In the genomic region with DNA sequence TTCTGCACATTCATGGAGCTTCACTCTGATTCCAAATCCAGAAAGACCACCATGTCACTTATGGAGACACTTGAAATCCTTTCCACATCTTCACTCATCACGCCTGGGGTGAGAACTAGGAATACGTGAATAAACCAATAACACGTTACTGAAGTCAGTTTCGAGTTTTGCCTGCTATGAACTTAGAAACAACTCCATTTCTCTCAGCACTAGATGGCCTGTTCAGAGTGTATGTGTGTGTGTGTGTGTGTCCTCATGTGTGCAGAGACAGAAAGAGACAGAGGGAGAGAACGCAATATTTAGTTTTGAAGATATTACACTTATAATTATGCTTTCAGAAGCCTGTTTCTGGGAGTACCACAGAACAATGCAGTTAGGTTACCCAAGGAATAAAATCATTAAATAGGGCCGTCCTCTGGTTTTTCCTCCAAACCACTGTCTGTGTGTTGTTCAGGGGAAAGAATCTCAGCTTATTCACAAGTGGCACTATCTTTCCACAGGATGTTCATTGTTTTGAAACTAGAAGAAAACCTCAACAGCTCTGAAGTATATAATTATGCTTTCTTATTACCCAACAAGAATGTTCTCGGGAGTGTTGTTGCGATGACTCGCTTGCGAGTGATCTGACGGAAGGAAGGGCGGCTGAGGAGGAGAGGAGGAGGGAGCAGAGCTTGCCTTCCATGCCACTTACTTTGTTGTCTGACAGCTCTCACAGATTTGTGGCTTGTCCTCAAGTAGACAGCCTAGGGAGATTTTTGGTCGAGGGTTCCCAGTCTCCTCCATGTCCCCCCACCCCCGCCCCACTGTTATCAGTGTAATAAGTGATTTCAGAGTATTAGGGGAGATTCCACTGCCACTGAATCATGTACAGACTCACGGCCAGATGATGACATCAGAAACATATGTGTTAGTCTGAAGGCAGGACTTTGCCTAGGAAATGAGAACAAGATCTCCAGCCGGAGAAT, we compare ENCODE assay signal across 8 cellular contexts.
DNase-seq lines count a peak whose midpoint lies in the region; ATAC-seq lines count a peak whose summit lies in the region.

No MANE protein-coding gene starts in this region.

- H3K4me3 ChIP-seq in muscle layer of duodenum (ENCODE audit: low read depth in 1 of 2, low read length in 2 of 2), result no peak overlapping the region

- peaks cover 0 to 16% of the 10 kb centered on the region in 2 donors for H3K36me3 ChIP-seq in muscle layer of duodenum (ENCODE audit: control insufficient read depth in 1 of 2, insufficient read depth in 2 of 2, low read length in 2 of 2)

- H3K27ac Mint-ChIP-seq in stimulated activated naive CD8-positive, alpha-beta T cell treated with anti-CD3 and anti-CD28 coated beads, Interleukin-15, amount 100 ng/mL, for 72 hours, result peak overlapping the region; percentile 93 to 95

- peaks cover 69% of the 10 kb centered on the region for H3K4me1 Mint-ChIP-seq in stimulated activated naive CD8-positive, alpha-beta T cell treated with anti-CD3 and anti-CD28 coated beads, Interleukin-15, amount 100 ng/mL, for 72 hours

- peaks cover 0 to 3% of the 10 kb centered on the region in 2 donors for H3K9me3 Mint-ChIP-seq in stimulated activated naive CD8-positive, alpha-beta T cell treated with anti-CD3 and anti-CD28 coated beads, Interleukin-15, amount 100 ng/mL, for 72 hours

- H3K27me3 Mint-ChIP-seq in stimulated activated naive CD8-positive, alpha-beta T cell treated with anti-CD3 and anti-CD28 coated beads, Interleukin-15, amount 100 ng/mL, for 72 hours, result no peaks in the 10 kb centered on the region

- peak overlapping the region; percentile 61 to 77 for H3K4me3 Mint-ChIP-seq in stimulated activated naive CD8-positive, alpha-beta T cell treated with anti-CD3 and anti-CD28 coated beads, Interleukin-15, amount 100 ng/mL, for 72 hours

- H3K27ac ChIP-seq in muscle layer of duodenum (ENCODE audit: low read length), result peak overlapping the region; percentile 68

- H3K27me3 ChIP-seq in muscle layer of duodenum (ENCODE audit: low read depth, low read length), result no peaks in the 10 kb centered on the region

- H3K4me1 ChIP-seq in muscle layer of duodenum (ENCODE audit: control insufficient read depth in 1 of 2, insufficient read depth in 2 of 2, low read length in 2 of 2), result no peaks in the 10 kb centered on the region

- no peaks in the 10 kb centered on the region for H3K9me3 ChIP-seq in muscle layer of duodenum (ENCODE audit: control insufficient read depth in 1 of 2, low read length in 2 of 2)

- in situ Hi-C loops in G401 (cut with HindIII; ENCODE audit: low sequenced_read_pairs), result no loop called here

- DNase-seq in HT1080 (ENCODE audit: low read depth), result peak; percentile 86
- peak; percentile 77 for DNase-seq in central memory CD4-positive, alpha-beta T cell
- DNase-seq in stimulated activated naive CD8-positive, alpha-beta T cell treated with anti-CD3 and anti-CD28 coated beads, Interleukin-15, amount 100 ng/mL, for 72 hours, result peak; percentile 59 to 80
- DNase-seq in G401 (ENCODE audit: low spot score), result no peak
- no peak for DNase-seq in GM19238 (ENCODE audit: insufficient read length, low spot score)

- ATAC-seq in activated CD4-positive, CD25-positive, alpha-beta regulatory T cell treated with anti-CD3 and anti-CD28 coated beads, Interleukin-2, amount 50 U/mL, for 24 hours, result peak; percentile 89 to 91
- ATAC-seq in stimulated activated naive CD8-positive, alpha-beta T cell treated with anti-CD3 and anti-CD28 coated beads, Interleukin-15, amount 100 ng/mL, for 72 hours, result peak; percentile 89
- no peak for ATAC-seq in GM21381 (IDR thresholded peaks at IDR 0.05; ENCODE audit: unreplicated experiment)

Comparison
In these comparisons a context has a peak if more than half of its experiments do, and no peak if none do; other contexts are left out.
1. DNase-seq: peak in HT1080 (single experiment), central memory CD4-positive, alpha-beta T cell (single experiment) and stimulated activated naive CD8-positive, alpha-beta T cell treated with anti-CD3 and anti-CD28 coated beads, Interleukin-15, amount 100 ng/mL, for 72 hours (2 of 2); none in G401 (single experiment) and GM19238 (single experiment).